9 cellular contexts compared by ENCODE assay signal in genomic region chr9:91131433-91131839, GRCh38.
A peak's percentile ranks its signal among the peaks of the same experiment; 100 is the strongest.
DNase-seq lines count a peak whose midpoint lies in the region; ATAC-seq and TF ChIP-seq lines count a peak whose summit lies in the region.
"Had no signal": no experiment of that assay in that cellular context is flagged by ENCODE, and none has a peak within 500 bp of the region (broad histone marks: within the 10 kb centered on the region; RNA-seq: fewer than 3 reads in every experiment).

No MANE protein-coding gene starts in this region.

- H3K4me3 ChIP-seq in HL-60 (replicated peaks; ENCODE audit: insufficient read depth, low read length) = no peak overlapping the region
- H3K4me3 ChIP-seq in fibroblast of villous mesenchyme (ENCODE audit: low read depth, low read length) = no peak overlapping the region
- H3K4me3 ChIP-seq: heart right ventricle had no signal

- no peak overlapping the region for H3K27ac ChIP-seq in HL-60 (replicated peaks)

- H3K27me3 ChIP-seq in HL-60 (ENCODE audit: insufficient read depth, poor library complexity, severe bottlenecking) = no peaks in the 10 kb centered on the region
- H3K27me3 ChIP-seq: heart right ventricle had no signal

- TF ChIP-seq CTCF in HL-60 (IDR thresholded peaks at IDR 0.05; ENCODE audit: insufficient read depth, low read length) (no peak), fibroblast of villous mesenchyme (IDR thresholded peaks at IDR 0.05; ENCODE audit: insufficient read depth, low read depth, low read length) (no peak)

- DNase-seq in COLO829 (ENCODE audit: low spot score) (peak; percentile 76), HL-60 (ENCODE audit: low read depth in 1 of 2, low spot score in 1 of 2) (peak; percentile 43 to 57), fibroblast of villous mesenchyme (ENCODE audit: low read depth) (peak; percentile 97), NCI-H2029 (lab: John Stamatoyannopoulos, UW) (no peak), NCI-H1694 (lab: John Stamatoyannopoulos, UW) (no peak)
- peak; percentile 80 for DNase-seq in activated CD8-positive, alpha-beta memory T cell treated with anti-CD3 and anti-CD28 coated beads for 24 hours
- DNase-seq in stimulated activated CD8-positive, alpha-beta memory T cell treated with anti-CD3 and anti-CD28 coated beads, Interleukin-12 subunit alpha, Interleukin-12 subunit beta, amount 100 ng/mL, for 4 hours (ENCODE audit: low read depth) = peak; percentile 25
- DNase-seq: heart right ventricle had no signal

- no peak for ATAC-seq in HG02623 (IDR thresholded peaks at IDR 0.05; ENCODE audit: unreplicated experiment)

Comparison
In these comparisons a context has a peak if more than half of its experiments do, and no peak if none do; other contexts are left out.
1. DNase-seq: peak in COLO829 (single experiment), HL-60 (2 of 2), activated CD8-positive, alpha-beta memory T cell treated with anti-CD3 and anti-CD28 coated beads for 24 hours (single experiment), fibroblast of villous mesenchyme (single experiment) and stimulated activated CD8-positive, alpha-beta memory T cell treated with anti-CD3 and anti-CD28 coated beads, Interleukin-12 subunit alpha, Interleukin-12 subunit beta, amount 100 ng/mL, for 4 hours (single experiment); none in NCI-H2029 (single experiment) and NCI-H1694 (single experiment).